ENCODE assay signal across 8 cellular contexts in genomic region chr5:88140863-88141694, GRCh38.
DNase-seq lines count a peak whose midpoint lies in the region; ATAC-seq and TF ChIP-seq lines count a peak whose summit lies in the region.

No MANE protein-coding gene starts in this region.

- peak overlapping the region; percentile 45 to 88 (median 73) for H3K4me3 ChIP-seq in dorsolateral prefrontal cortex
- H3K4me3 ChIP-seq in right lobe of liver, result peak overlapping the region; percentile 47 to 62 (median 59)

- H3K27me3 ChIP-seq in dorsolateral prefrontal cortex, result no peaks in the 10 kb centered on the region
- no peaks in the 10 kb centered on the region for H3K27me3 ChIP-seq in right lobe of liver

- intact Hi-C loops in dorsolateral prefrontal cortex (cut with DNase I), result loop anchor here (1.0 to 10.0 kb wide), 12 partner anchors 46 to 726 kb away; partner anchors contain the start of genes CCNH (in 1 of the 2) and TMEM161B (in 1 of the 2)
- intact Hi-C loops in right lobe of liver (cut with DNase I), result loop anchor here in 1 of 2 donors (10.0 kb wide), 1 partner anchor 534 kb away; no protein-coding TSS in a partner anchor

- peak; percentile 79 for DNase-seq in CD1c-positive myeloid dendritic cell (ENCODE audit: extremely low spot score)
- peak; percentile 97 for DNase-seq in NCI-H526 treated with DMSO at 0.1 percent for 48 hours (lab: John Stamatoyannopoulos, UW)
- peak; percentile 35 to 51 for DNase-seq in activated CD4-positive, alpha-beta T cell treated with anti-CD3 and anti-CD28 coated beads, Interleukin-2, amount 50 U/mL, for 24 hours (ENCODE audit: low read depth in 1 of 2, low spot score in 1 of 2)
- peak; percentile 98 to 100 (median 100) for DNase-seq in dorsolateral prefrontal cortex
- peak; percentile 96 to 98 (median 97) for DNase-seq in right lobe of liver
- DNase-seq in stimulated activated CD4-positive, alpha-beta T cell treated with anti-CD3 and anti-CD28 coated beads, Interleukin-2, amount 100 ng/mL, for 48 hours, result peak; percentile 73 to 80

- no peaks in the 10 kb centered on the region for H3K9me3 ChIP-seq in right lobe of liver

- H3K27ac ChIP-seq in dorsolateral prefrontal cortex, result peak overlapping the region; percentile 91 to 100 (median 98)
- peak overlapping the region in 2 of 3 donors; percentile 30 to 32 for H3K27ac ChIP-seq in right lobe of liver

- WGBS in right lobe of liver (ENCODE audit: insufficient coverage, low coverage, low lambda C conversion rate, missing lambda C conversion rate), result under 1% methylated on average over 40 of the region's 45 CpGs

- H3K4me1 ChIP-seq in right lobe of liver, result peaks cover 0 to 25% (median 2%) of the 10 kb centered on the region in 4 donors

- TF ChIP-seq CTCF in dorsolateral prefrontal cortex (IDR thresholded peaks at IDR 0.05 in 54 of 56, conservative IDR thresholded peaks at IDR 0.05 in 2 of 56; ENCODE audit: low read depth in 1 of 56, partially characterized antibody in 56 of 56), result peak; percentile 67 to 94 (median 81)
- TF ChIP-seq CTCF in right lobe of liver (IDR thresholded peaks at IDR 0.05), result peak; percentile 67 to 74 (median 68)

- H3K36me3 ChIP-seq in right lobe of liver, result no peaks in the 10 kb centered on the region

- TF ChIP-seq POLR2A in right lobe of liver (IDR thresholded peaks at IDR 0.05), result no peak

- ATAC-seq in GM19438 (IDR thresholded peaks at IDR 0.05; ENCODE audit: low read depth, unreplicated experiment), result peak; percentile 98
- ATAC-seq in HG03558 (IDR thresholded peaks at IDR 0.05; ENCODE audit: extremely low read depth, unreplicated experiment), result peak; percentile 97
- ATAC-seq in right lobe of liver, result peak; percentile 95 to 98 (median 96)

Comparison
In these comparisons a context has a peak if more than half of its experiments do, and no peak if none do; other contexts are left out.
1. Peak in every context shown above with its lines: DNase-seq, ATAC-seq, H3K4me3 ChIP-seq and H3K27ac ChIP-seq.
2. DNase-seq: peak in every context shown above with its lines; median percentile 100 in dorsolateral prefrontal cortex; 97 in NCI-H526 treated with DMSO at 0.1 percent for 48 hours; 97 in right lobe of liver; 79 in CD1c-positive myeloid dendritic cell; 76 in stimulated activated CD4-positive, alpha-beta T cell treated with anti-CD3 and anti-CD28 coated beads, Interleukin-2, amount 100 ng/mL, for 48 hours; 43 in activated CD4-positive, alpha-beta T cell treated with anti-CD3 and anti-CD28 coated beads, Interleukin-2, amount 50 U/mL, for 24 hours.